8 cellular contexts compared by ENCODE assay signal in genomic region chr10:22340362-22341189, GRCh38. TPM values are rescaled to one million over a fixed set of nuclear protein-coding genes. Genes with fewer than 3 reads are reported as not detected.
DNase-seq lines count a peak whose midpoint lies in the region; ATAC-seq, FAIRE-seq and TF ChIP-seq lines count a peak whose summit lies in the region.

No MANE protein-coding gene starts in this region.

- H3K4me3 Mint-ChIP-seq in astrocyte (ENCODE audit: unreplicated experiment), result peak overlapping the region; percentile 93

- peaks cover 9% of the 10 kb centered on the region for H3K9me3 Mint-ChIP-seq in astrocyte (ENCODE audit: unreplicated experiment)

- TF ChIP-seq CTCF in astrocyte (IDR thresholded peaks at IDR 0.05; ENCODE audit: insufficient read depth, low read depth, low read length) (no peak), psoas muscle (IDR thresholded peaks at IDR 0.05) (no peak)

- H3K27me3 ChIP-seq in SJSA1 (replicated peaks) (peaks cover 85% of the 10 kb centered on the region), astrocyte (ENCODE audit: insufficient read depth, low read length) (peaks cover 84% of the 10 kb centered on the region), right cardiac atrium (ENCODE audit: control insufficient read depth, insufficient read depth) (peaks cover 3% of the 10 kb centered on the region), psoas muscle (ENCODE audit: insufficient read depth in 3 of 3, low read length in 2 of 3) (peaks cover 5 to 89% (median 28%) of the 10 kb centered on the region in 3 donors)

- H4K20me1 ChIP-seq in astrocyte (ENCODE audit: insufficient read depth, low read length), result no peaks in the 10 kb centered on the region

- DNase-seq in G401 (ENCODE audit: low spot score) (peak; percentile 48), HUDEP-2 (lab: John Stamatoyannopoulos, UW; ENCODE audit: unreplicated experiment in 76 of 76) (peak in 58 of 76 experiments; percentile 22 to 80 (median 56)), SJSA1 (ENCODE audit: low read depth in 1 of 2, low spot score in 2 of 2) (peak; percentile 60 to 93), astrocyte (ENCODE audit: low read depth) (peak; percentile 58), right cardiac atrium (peak; percentile 77 to 88 (median 87)), psoas muscle (peak; percentile 72 to 81)
- DNase-seq in effector CD8-positive, alpha-beta T cell (lab: John Stamatoyannopoulos, UW), result no peak

- H3K4me3 ChIP-seq in SJSA1 (peak overlapping the region; percentile 90), astrocyte (ENCODE audit: insufficient read depth, low read depth, low read length) (peak overlapping the region; percentile 76), right cardiac atrium (ENCODE audit: low read length) (peak overlapping the region; percentile 97), psoas muscle (peak overlapping the region; percentile 94)

- peak; percentile 38 for ATAC-seq in GM21526 (IDR thresholded peaks at IDR 0.05; ENCODE audit: low FRiP score, unreplicated experiment)
- ATAC-seq in right cardiac atrium, result peak; percentile 86 to 87
- peak; percentile 78 to 87 (median 83) for ATAC-seq in psoas muscle

- H3K79me2 ChIP-seq in astrocyte (ENCODE audit: insufficient read depth, low read length), result no peaks in the 10 kb centered on the region

- FAIRE-seq in astrocyte (lab: Jason Lieb, UNC), result no peak

- H3K9me3 ChIP-seq in SJSA1 (replicated peaks) (peaks cover 14% of the 10 kb centered on the region), astrocyte (ENCODE audit: insufficient read depth, low read depth, low read length) (peaks cover 8% of the 10 kb centered on the region), right cardiac atrium (ENCODE audit: control insufficient read depth, low read length) (no peaks in the 10 kb centered on the region), psoas muscle (no peaks in the 10 kb centered on the region)

- peak overlapping the region; percentile 87 for H2AFZ ChIP-seq in astrocyte (ENCODE audit: low read depth, low read length)

- no peaks in the 10 kb centered on the region for H3K36me3 Mint-ChIP-seq in astrocyte (ENCODE audit: low read depth, unreplicated experiment)

- peaks cover 70% of the 10 kb centered on the region for H3K27me3 Mint-ChIP-seq in astrocyte (ENCODE audit: low read depth, unreplicated experiment)

- in situ Hi-C loops in G401 (cut with HindIII; ENCODE audit: low sequenced_read_pairs), result no loop called here

- WGBS in right cardiac atrium, result under 1% methylated on average over 96 of the region's 96 CpGs
- 1% methylated on average over 70 to 96 of the region's 96 CpGs for WGBS in psoas muscle, 3 donors

- H3K9ac ChIP-seq in astrocyte (ENCODE audit: low read length), result peak overlapping the region; percentile 89

- peak overlapping the region; percentile 92 for H3K27ac Mint-ChIP-seq in astrocyte (ENCODE audit: unreplicated experiment)

- peak overlapping the region; percentile 90 for H3K4me2 ChIP-seq in astrocyte (ENCODE audit: low read length)

- H3K27ac ChIP-seq in SJSA1, result peak overlapping the region; percentile 78
- H3K27ac ChIP-seq in astrocyte (ENCODE audit: low read depth, low read length), result peak overlapping the region; percentile 78
- H3K27ac ChIP-seq in right cardiac atrium (ENCODE audit: low read length), result peak overlapping the region; percentile 99
- H3K27ac ChIP-seq in psoas muscle, result peak overlapping the region; percentile 99

- H3K4me1 Mint-ChIP-seq in astrocyte (ENCODE audit: low read depth, unreplicated experiment), result peaks cover 3% of the 10 kb centered on the region

- H3K4me1 ChIP-seq in SJSA1 (replicated peaks), result peaks cover 17% of the 10 kb centered on the region
- peaks cover 14% of the 10 kb centered on the region for H3K4me1 ChIP-seq in astrocyte (ENCODE audit: insufficient read depth, low read length)
- H3K4me1 ChIP-seq in right cardiac atrium (ENCODE audit: control insufficient read depth, insufficient read depth, low read length), result no peaks in the 10 kb centered on the region
- peaks cover 31% of the 10 kb centered on the region for H3K4me1 ChIP-seq in psoas muscle

- H3K36me3 ChIP-seq in SJSA1 (peaks cover 5% of the 10 kb centered on the region; the same call in 1 of the 2 replicates), astrocyte (ENCODE audit: insufficient read depth, low read length) (no peaks in the 10 kb centered on the region), psoas muscle (ENCODE audit: insufficient read depth in 1 of 2, low read depth in 1 of 2) (no peaks in the 10 kb centered on the region)

- intact Hi-C loops in right cardiac atrium (cut with DNase I) (no loop called here), psoas muscle (cut with DNase I) (loop anchor here (1.0 to 10.0 kb wide), 4 partner anchors 21 to 244 kb away; no protein-coding TSS in a partner anchor)

RNA-seq across cellular contexts. Expression of gene SPAG6, which starts 4.7 kb away (rescaled TPM):
- 52.9 and 57.2 TPM in 2 replicates for total RNA-seq in G401 (2014; rRNA removed; shearing (Covaris generic))
- total RNA-seq in SJSA1 (2014; rRNA removed; shearing (Covaris generic)), result not detected in 2 replicates
- total RNA-seq in astrocyte (not detected in 2 replicates), right cardiac atrium (under 1 TPM in 1 of 4 donors, not detected in 3; 0.09 TPM), psoas muscle (under 1 TPM in 1 of 4 donors, not detected in 3; 0.15 TPM)
- polyA plus RNA-seq in right cardiac atrium (0.05 TPM), psoas muscle (not detected)

RNA-seq across cellular contexts. Expression of gene BMI1, which starts 19.7 kb away (rescaled TPM):
- total RNA-seq in G401 (2014; rRNA removed; shearing (Covaris generic)), result 305 and 441 TPM in 2 replicates
- total RNA-seq in SJSA1 (2014; rRNA removed; shearing (Covaris generic)), result 73.9 and 83.3 TPM in 2 replicates
- 29.7 and 30.8 TPM in 2 replicates for total RNA-seq in astrocyte
- total RNA-seq in right cardiac atrium, result 10 to 100 TPM; 36.0 to 41.1 (median 37.7) TPM
- polyA plus RNA-seq in right cardiac atrium, result 17.0 TPM
- total RNA-seq in psoas muscle, result 10 to 100 TPM; 32.7 to 57.4 (median 43.6) TPM
- polyA plus RNA-seq in psoas muscle, result 10 to 100 TPM; 21.4 to 57.6 (median 28.3) TPM

RNA-seq across cellular contexts. Expression of gene COMMD3, which starts 24.4 kb away (rescaled TPM):
- 119 and 132 TPM in 2 replicates for total RNA-seq in G401 (2014; rRNA removed; shearing (Covaris generic))
- total RNA-seq in SJSA1 (2014; rRNA removed; shearing (Covaris generic)), result 37.5 and 119 TPM in 2 replicates
- total RNA-seq in astrocyte, result 28.0 and 28.8 TPM in 2 replicates
- 10 to 100 TPM; 67.7 to 86.3 (median 81.2) TPM for total RNA-seq in right cardiac atrium
- 95.9 TPM for polyA plus RNA-seq in right cardiac atrium
- total RNA-seq in psoas muscle, result 10 to 100 TPM; 45.5 to 81.4 (median 64.8) TPM
- polyA plus RNA-seq in psoas muscle, result 10 to 100 TPM; 42.3 to 74.0 (median 57.4) TPM

Comparison
In these comparisons a context has a peak if more than half of its experiments do, and no peak if none do; other contexts are left out.
1. RNA of gene SPAG6, which starts 4.7 kb away (total RNA-seq): 52.9 to 57.2 TPM in G401; 0.09 TPM in right cardiac atrium, 0.15 TPM in psoas muscle, not detected in SJSA1 and not detected in astrocyte; every median in the first group is over 10 times any median in the second.
2. intact Hi-C loops: an anchor here in psoas muscle (1.0 to 10.0 kb wide); none called in right cardiac atrium.
3. Peak in every context shown above with its lines, with median percentiles within 50 percentile points of each other: ATAC-seq, H3K27ac ChIP-seq and H3K4me3 ChIP-seq.